Comparison of ENCODE assay signal across 22 cellular contexts in the genomic region with DNA sequence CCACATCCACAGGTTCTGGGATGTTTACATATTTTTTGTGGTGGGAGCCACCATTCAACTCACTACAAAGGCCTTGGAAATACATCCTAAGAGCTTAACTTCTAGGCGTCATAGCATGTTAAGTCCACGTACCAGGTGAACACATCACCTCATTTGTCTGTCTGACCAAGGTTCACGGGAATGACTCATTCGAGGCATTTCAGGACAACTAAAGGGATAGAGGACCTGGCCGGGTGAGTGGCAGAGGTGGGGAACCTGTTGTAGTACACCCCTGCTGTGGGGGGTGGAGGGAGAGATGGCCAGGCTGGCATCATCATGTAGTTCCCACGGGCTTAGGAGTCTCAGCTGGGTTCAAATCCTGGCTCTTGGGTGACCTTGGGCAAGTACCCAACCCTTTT. TPM values are rescaled to one million over a fixed set of nuclear protein-coding genes. Genes with fewer than 3 reads are reported as not detected.
DNase-seq lines count a peak whose midpoint lies in the region; ATAC-seq, FAIRE-seq and TF ChIP-seq lines count a peak whose summit lies in the region.
"Had no signal": no experiment of that assay in that cellular context is flagged by ENCODE, and none has a peak within 500 bp of the region (broad histone marks: within the 10 kb centered on the region; RNA-seq: fewer than 3 reads in every experiment).

No MANE protein-coding gene starts in this region.

- H3K36me3 Mint-ChIP-seq in activated T-helper 2 cell treated with anti-CD3 and anti-CD28 coated beads, Interferon-gamma antibody, Interleukin-2, Interleukin-4, amounts not matched to agents 10 μg/mL and 5 μg/mL and 100 μg/mL, durations not matched to agents 14 hours and 24 hours and 36 hours (ENCODE audit: low read depth): no peaks in the 10 kb centered on the region

- TF ChIP-seq RAD21 in IMR-90 (IDR thresholded peaks at IDR 0.05; ENCODE audit: low read length): no peak

- intact Hi-C loops in IMR-90 (cut with micrococcal nuclease): loop anchor here (10.0 kb wide), 1 partner anchor 146 kb away; the partner anchor contains the start of gene NAPA
- intact Hi-C loops in kidney (cut with DNase I): no loop called here
- intact Hi-C loops in activated T-helper 2 cell treated with anti-CD3 and anti-CD28 coated beads, Interferon-gamma antibody, Interleukin-2, Interleukin-4, amounts not matched to agents 10 μg/mL and 5 μg/mL and 100 μg/mL, durations not matched to agents 14 hours and 24 hours and 36 hours (cut with micrococcal nuclease): no loop called here

- H4K8ac ChIP-seq in IMR-90 (ENCODE audit: low read depth in 2 of 2, low read length in 2 of 2): no peak overlapping the region

- no peak overlapping the region for H3K27ac Mint-ChIP-seq in activated T-helper 2 cell treated with anti-CD3 and anti-CD28 coated beads, Interferon-gamma antibody, Interleukin-2, Interleukin-4, amounts not matched to agents 10 μg/mL and 5 μg/mL and 100 μg/mL, durations not matched to agents 14 hours and 24 hours and 36 hours
- H3K27ac Mint-ChIP-seq: activated CD4-positive, alpha-beta memory T cell treated with anti-CD3 and anti-CD28 coated beads, Interleukin-2, amount 10 ng/mL, durations not matched to agents 7 days and 5 days had no signal

- BruUV-seq in IMR-90 (replicated peaks; lab: Mats Ljungman, UMichigan): no TSS peak

- H2AK5ac ChIP-seq in IMR-90 (ENCODE audit: low read depth, low read length): peak overlapping the region; percentile 24; the same call in 1 of the 2 replicates

- no peak overlapping the region for H4K91ac ChIP-seq in IMR-90 (ENCODE audit: insufficient read depth, low read depth, low read length)

- no peak overlapping the region for H3K9ac ChIP-seq in IMR-90 (ENCODE audit: low read depth, low read length)
- H3K9ac ChIP-seq in kidney (ENCODE audit: low read length in 2 of 2): no peak overlapping the region
- no peak overlapping the region for H3K9ac ChIP-seq in skeletal muscle tissue (ENCODE audit: low read depth in 1 of 3, low read length in 3 of 3)
- H3K9ac ChIP-seq: BLaER1, parathyroid adenoma had no signal

- POLR2A ChIA-PET in IMR-90 (lab: Charles Lee; ENCODE audit: unreplicated experiment): no interaction called here

- H3K9me3 ChIP-seq in IMR-90 (ENCODE audit: control insufficient read depth, insufficient read depth, low read length) (no peaks in the 10 kb centered on the region), kidney (ENCODE audit: control insufficient read depth in 1 of 2, low read length in 2 of 2) (no peaks in the 10 kb centered on the region), skeletal muscle tissue (ENCODE audit: control insufficient read depth in 3 of 3, low read length in 3 of 3) (no peaks in the 10 kb centered on the region)
- H3K9me3 ChIP-seq: BLaER1, thoracic aorta had no signal

- CTCF ChIA-PET in IMR-90 (lab: Yijun Ruan, JAX): no interaction called here

- H3K4me3 ChIP-seq in IMR-90 (ENCODE audit: insufficient read depth, low read depth, low read length): no peak overlapping the region
- no peak overlapping the region for H3K4me3 ChIP-seq in kidney (ENCODE audit: low read length in 2 of 2)
- H3K4me3 ChIP-seq in skeletal muscle tissue (ENCODE audit: low read length in 3 of 3): no peak overlapping the region
- H3K4me3 ChIP-seq: BLaER1, thoracic aorta had no signal

- peaks cover 76% of the 10 kb centered on the region for H4K20me1 ChIP-seq in IMR-90 (ENCODE audit: insufficient read depth, low read length)

- H2AK9ac ChIP-seq in IMR-90 (replicated peaks; ENCODE audit: low read depth, low read length, poor library complexity): no peak overlapping the region

- no peak overlapping the region for H3K4me3 Mint-ChIP-seq in activated T-helper 2 cell treated with anti-CD3 and anti-CD28 coated beads, Interferon-gamma antibody, Interleukin-2, Interleukin-4, amounts not matched to agents 10 μg/mL and 5 μg/mL and 100 μg/mL, durations not matched to agents 14 hours and 24 hours and 36 hours (ENCODE audit: low read depth)
- H3K4me3 Mint-ChIP-seq: activated CD4-positive, alpha-beta memory T cell treated with anti-CD3 and anti-CD28 coated beads, Interleukin-2, amount 10 ng/mL, durations not matched to agents 7 days and 5 days; brain; effector memory CD8-positive, alpha-beta T cell had no signal

- no peak overlapping the region for H3K23ac ChIP-seq in IMR-90 (ENCODE audit: low read depth, low read length)

- no peak overlapping the region for H3K4ac ChIP-seq in IMR-90 (ENCODE audit: low read depth, low read length)

- H3K79me1 ChIP-seq in IMR-90 (ENCODE audit: low read depth in 1 of 2, low read length in 2 of 2): peaks cover 51 to 79% of the 10 kb centered on the region in 2 experiments

- no peak overlapping the region for H3K4me2 ChIP-seq in IMR-90 (ENCODE audit: low read depth, low read length)
- H3K4me2 ChIP-seq: BLaER1 had no signal

- WGBS in IMR-90 (ENCODE audit: extremely low coverage in 2 of 2, insufficient read length in 1 of 2), 2 experiments: 96% methylated on average over 3 of the region's 6 CpGs; no CpG with 5 or more reads in 1 of the 2 experiments

- in situ Hi-C loops in IMR-90 (cut with MboI; ENCODE audit: low sequenced_read_pairs): no loop called here

- no peaks in the 10 kb centered on the region for H3K9me3 Mint-ChIP-seq in activated T-helper 2 cell treated with anti-CD3 and anti-CD28 coated beads, Interferon-gamma antibody, Interleukin-2, Interleukin-4, amounts not matched to agents 10 μg/mL and 5 μg/mL and 100 μg/mL, durations not matched to agents 14 hours and 24 hours and 36 hours
- H3K9me3 Mint-ChIP-seq: activated CD4-positive, alpha-beta memory T cell treated with anti-CD3 and anti-CD28 coated beads, Interleukin-2, amount 10 ng/mL, durations not matched to agents 7 days and 5 days; brain; effector memory CD8-positive, alpha-beta T cell had no signal

- H3K4me1 Mint-ChIP-seq in activated T-helper 2 cell treated with anti-CD3 and anti-CD28 coated beads, Interferon-gamma antibody, Interleukin-2, Interleukin-4, amounts not matched to agents 10 μg/mL and 5 μg/mL and 100 μg/mL, durations not matched to agents 14 hours and 24 hours and 36 hours (ENCODE audit: low read depth): no peaks in the 10 kb centered on the region
- H3K4me1 Mint-ChIP-seq: activated CD4-positive, alpha-beta memory T cell treated with anti-CD3 and anti-CD28 coated beads, Interleukin-2, amount 10 ng/mL, durations not matched to agents 7 days and 5 days had no signal

- H3K56ac ChIP-seq in IMR-90 (ENCODE audit: extremely low read depth, insufficient read depth, low read length): no peak overlapping the region

- no peak overlapping the region for H2BK5ac ChIP-seq in IMR-90 (ENCODE audit: low read depth, low read length, poor library complexity, severe bottlenecking)

- H2BK20ac ChIP-seq in IMR-90 (ENCODE audit: low read depth, low read length): no peak overlapping the region

- dilution Hi-C loops in IMR-90 (cut with HindIII; ENCODE audit: low sequenced_read_pairs, unreplicated experiment): no loop called here

- no peak overlapping the region for H2BK15ac ChIP-seq in IMR-90 (ENCODE audit: low read depth, low read length)

- FAIRE-seq in kidney (lab: Jason Lieb, UNC): no peak
- FAIRE-seq: HTR-8/SVneo had no signal

- H3K36me3 ChIP-seq in IMR-90 (ENCODE audit: control insufficient read depth, insufficient read depth, low read length) (peaks cover 3% of the 10 kb centered on the region), kidney (ENCODE audit: control insufficient read depth in 1 of 2, insufficient read depth in 2 of 2, low read length in 2 of 2) (no peaks in the 10 kb centered on the region), skeletal muscle tissue (ENCODE audit: control insufficient read depth in 3 of 3, insufficient read depth in 3 of 3, low read length in 3 of 3) (no peaks in the 10 kb centered on the region)
- H3K36me3 ChIP-seq: thoracic aorta had no signal

- no peaks in the 10 kb centered on the region for H3K27me3 Mint-ChIP-seq in activated T-helper 2 cell treated with anti-CD3 and anti-CD28 coated beads, Interferon-gamma antibody, Interleukin-2, Interleukin-4, amounts not matched to agents 10 μg/mL and 5 μg/mL and 100 μg/mL, durations not matched to agents 14 hours and 24 hours and 36 hours (ENCODE audit: low read depth)
- H3K27me3 Mint-ChIP-seq: activated CD4-positive, alpha-beta memory T cell treated with anti-CD3 and anti-CD28 coated beads, Interleukin-2, amount 10 ng/mL, durations not matched to agents 7 days and 5 days; brain; effector memory CD8-positive, alpha-beta T cell had no signal

- no peak for ATAC-seq in IMR-90 (ENCODE audit: low read depth)
- no peak for ATAC-seq in GM18873 (IDR thresholded peaks at IDR 0.05; ENCODE audit: low FRiP score, unreplicated experiment)
- ATAC-seq: effector memory CD8-positive, alpha-beta T cell had no signal

- no peak overlapping the region for H2AFZ ChIP-seq in IMR-90 (replicated peaks; ENCODE audit: low read length, poor library complexity)
- H2AFZ ChIP-seq: parathyroid adenoma had no signal

- H3K14ac ChIP-seq in IMR-90 (replicated peaks; ENCODE audit: low read depth, low read length): peak overlapping the region; percentile 24; the same call in 1 of the 2 replicates

- H4K5ac ChIP-seq in IMR-90 (ENCODE audit: low read depth, low read length): no peak overlapping the region

- peaks cover 24% of the 10 kb centered on the region for H3K4me1 ChIP-seq in IMR-90 (ENCODE audit: control insufficient read depth, insufficient read depth, low read length)
- peaks cover 0 to 12% of the 10 kb centered on the region in 2 donors for H3K4me1 ChIP-seq in kidney (ENCODE audit: control insufficient read depth in 1 of 2, insufficient read depth in 1 of 2, low read depth in 1 of 2, low read length in 2 of 2)
- H3K4me1 ChIP-seq in skeletal muscle tissue (ENCODE audit: control insufficient read depth in 3 of 3, insufficient read depth in 3 of 3, low read length in 3 of 3): peaks cover 37 to 60% (median 54%) of the 10 kb centered on the region in 3 donors
- H3K4me1 ChIP-seq: BLaER1 had no signal

- H2BK120ac ChIP-seq in IMR-90 (ENCODE audit: low read depth, low read length): no peak overlapping the region

- H3K18ac ChIP-seq in IMR-90 (ENCODE audit: low read depth, low read length): no peak overlapping the region

- TF ChIP-seq CTCF in IMR-90 (conservative IDR thresholded peaks at IDR 0.05; ENCODE audit: low read depth, low read length) (no peak), kidney (IDR thresholded peaks at IDR 0.05; ENCODE audit: borderline replicate concordance, extremely low read depth, insufficient read depth) (no peak)

- H3K9me1 ChIP-seq in IMR-90 (ENCODE audit: insufficient read depth, low read length): peaks cover 29% of the 10 kb centered on the region

- no peaks in the 10 kb centered on the region for H3K27me3 ChIP-seq in IMR-90 (ENCODE audit: control insufficient read depth, insufficient read depth, low read length)
- H3K27me3 ChIP-seq in skeletal muscle tissue (ENCODE audit: control insufficient read depth in 3 of 3, insufficient read depth in 3 of 3, low read length in 3 of 3): no peaks in the 10 kb centered on the region
- H3K27me3 ChIP-seq: BLaER1 had no signal

- H3K27ac ChIP-seq in IMR-90 (ENCODE audit: insufficient read depth, low read length) (no peak overlapping the region), kidney (ENCODE audit: low read depth in 2 of 2, low read length in 2 of 2) (no peak overlapping the region), skeletal muscle tissue (ENCODE audit: low read depth, low read length) (peak overlapping the region; percentile 91)
- H3K27ac ChIP-seq: BLaER1, parathyroid adenoma, thoracic aorta had no signal

- DNase-seq in IMR-90: no peak
- DNase-seq in amniotic epithelial cell (ENCODE audit: low read depth): peak; percentile 66
- peak; percentile 36 for DNase-seq in kidney
- no peak for DNase-seq in activated T-helper 2 cell treated with anti-CD3 and anti-CD28 coated beads, Interferon-gamma antibody, Interleukin-2, Interleukin-4, amounts not matched to agents 10 μg/mL and 5 μg/mL and 100 μg/mL, durations not matched to agents 14 hours and 24 hours and 36 hours (ENCODE audit: low spot score)
- no peak for DNase-seq in activated CD4-positive, CD25-positive, alpha-beta regulatory T cell treated with anti-CD3 and anti-CD28 coated beads, Interleukin-2, amount 50 U/mL, for 72 hours
- DNase-seq in NK-92 (lab: John Stamatoyannopoulos, UW; ENCODE audit: unreplicated experiment): no peak
- DNase-seq: activated CD4-positive, alpha-beta memory T cell treated with anti-CD3 and anti-CD28 coated beads, Interleukin-2, amount 10 ng/mL, durations not matched to agents 7 days and 5 days; activated effector memory CD4-positive, alpha-beta T cell treated with Interleukin-2 at 50 U/mL for 16 hours; DMS79 treated with DMSO at 0.1 percent for 48 hours; effector memory CD8-positive, alpha-beta T cell; foreskin melanocyte; HCEC 1CT; midbrain; NCI-H774; SHP77 had no signal

- TF ChIP-seq POLR2A in IMR-90 (IDR thresholded peaks at IDR 0.05; ENCODE audit: low read depth, low read length): no peak

RNA-seq across cellular contexts. Expression of gene BICRA, which starts 51.5 kb away (rescaled TPM):
- total RNA-seq in IMR-90 (2012; rRNA removed) (1.8 and 3.1 TPM in 2 replicates), kidney (14.7 TPM), skeletal muscle tissue (3.7 TPM)
- polyA plus RNA-seq in IMR-90 (2012; rRNA removed) (3.5 and 3.9 TPM in 2 replicates), kidney (ENCODE audit: insufficient read depth, low read depth, low replicate concordance) (3.2 TPM)
- polyA plus RNA-seq in IMR-90 (2012; cell fraction: cytosol; rRNA removed): 3.0 and 4.1 TPM in 2 replicates
- polyA plus RNA-seq in IMR-90 (2012; cell fraction: nucleus; rRNA removed; ENCODE audit: low replicate concordance): 13.2 and 25.5 TPM in 2 replicates
- 12.0 and 12.2 TPM in 2 replicates for total RNA-seq in activated T-helper 2 cell treated with anti-CD3 and anti-CD28 coated beads, Interferon-gamma antibody, Interleukin-2, Interleukin-4, amounts not matched to agents 10 μg/mL and 5 μg/mL and 100 μg/mL, durations not matched to agents 14 hours and 24 hours and 36 hours

RNA-seq across cellular contexts. Expression of gene EHD2, which starts 52.8 kb away (rescaled TPM):
- total RNA-seq in IMR-90 (2012; rRNA removed) (31.9 and 35.3 TPM in 2 replicates), kidney (105 TPM), skeletal muscle tissue (63.2 TPM)
- polyA plus RNA-seq in IMR-90 (2012; rRNA removed) (152 and 181 TPM in 2 replicates), kidney (ENCODE audit: insufficient read depth, low read depth, low replicate concordance) (19.4 TPM)
- polyA plus RNA-seq in IMR-90 (2012; cell fraction: cytosol; rRNA removed): 132 and 206 TPM in 2 replicates
- polyA plus RNA-seq in IMR-90 (2012; cell fraction: nucleus; rRNA removed; ENCODE audit: low replicate concordance): 65.9 and 110 TPM in 2 replicates
- 1.4 TPM in 2 replicates for total RNA-seq in activated T-helper 2 cell treated with anti-CD3 and anti-CD28 coated beads, Interferon-gamma antibody, Interleukin-2, Interleukin-4, amounts not matched to agents 10 μg/mL and 5 μg/mL and 100 μg/mL, durations not matched to agents 14 hours and 24 hours and 36 hours
- total RNA-seq: activated CD4-positive, alpha-beta memory T cell treated with anti-CD3 and anti-CD28 coated beads, Interleukin-2, amount 10 ng/mL, durations not matched to agents 7 days and 5 days had no signal

Comparison
In these comparisons a context has a peak if more than half of its experiments do, and no peak if none do; other contexts are left out.
1. DNase-seq: peak in amniotic epithelial cell (single experiment) and kidney (single experiment); none in IMR-90 (single experiment), activated T-helper 2 cell treated with anti-CD3 and anti-CD28 coated beads, Interferon-gamma antibody, Interleukin-2, Interleukin-4, amounts not matched to agents 10 μg/mL and 5 μg/mL and 100 μg/mL, durations not matched to agents 14 hours and 24 hours and 36 hours (single experiment), activated CD4-positive, CD25-positive, alpha-beta regulatory T cell treated with anti-CD3 and anti-CD28 coated beads, Interleukin-2, amount 50 U/mL, for 72 hours (single experiment) and NK-92 (single experiment).
2. RNA of gene EHD2, which starts 52.8 kb away (total RNA-seq): 105 TPM in kidney (single experiment), 63.2 TPM in skeletal muscle tissue (single experiment) and 31.9 to 35.3 TPM in IMR-90; 1.4 TPM in activated T-helper 2 cell treated with anti-CD3 and anti-CD28 coated beads, Interferon-gamma antibody, Interleukin-2, Interleukin-4, amounts not matched to agents 10 μg/mL and 5 μg/mL and 100 μg/mL, durations not matched to agents 14 hours and 24 hours and 36 hours; every median in the first group is over 10 times any median in the second.